14 cellular contexts compared by ENCODE assay signal in the genomic region with DNA sequence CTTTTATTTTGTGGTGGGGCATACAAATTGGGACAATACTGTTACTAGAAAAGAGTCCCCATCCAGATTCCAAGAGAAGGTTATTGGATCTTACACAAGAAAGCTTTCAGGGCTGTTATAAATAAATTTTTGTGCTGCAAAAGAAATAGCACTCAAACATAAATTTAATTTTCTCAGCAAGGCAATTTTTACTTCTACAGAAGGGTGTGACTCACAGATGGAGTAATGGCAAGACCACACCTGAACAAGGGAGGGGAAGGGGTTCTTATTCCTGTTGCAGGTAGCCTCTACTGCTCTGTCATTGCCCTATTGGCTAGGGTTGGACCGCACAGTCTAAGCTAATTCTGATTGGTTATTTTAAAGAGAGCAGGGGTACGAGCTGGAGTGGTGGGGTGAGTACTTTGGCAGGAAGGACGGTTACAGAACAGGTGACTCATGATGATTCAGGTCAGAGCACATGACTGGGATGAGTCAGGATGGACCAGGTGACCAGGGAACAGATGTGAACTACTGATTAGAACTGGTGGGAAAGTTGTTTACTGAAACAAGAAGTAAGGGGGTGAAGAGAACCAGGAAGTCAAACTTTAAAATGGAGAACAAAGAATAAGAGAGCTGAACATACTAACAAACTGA. TPM values are rescaled to one million over a fixed set of nuclear protein-coding genes. Genes with fewer than 3 reads are reported as not detected.
"Had no signal": no experiment of that assay in that cellular context is flagged by ENCODE, and none has a peak within 500 bp of the region (broad histone marks: within the 10 kb centered on the region; RNA-seq: fewer than 3 reads in every experiment).

No MANE protein-coding gene starts in this region.

- DNase-seq: activated effector memory CD4-positive, alpha-beta T cell treated with anti-CD3 and anti-CD28 coated beads, Interleukin-2, amount 50 U/mL, for 16 hours; activated T-cell treated with anti-CD3 and anti-CD28 coated beads, Interleukin-2, amount 50 U/mL, for 1 hour; brain microvascular endothelial cell; left cardiac atrium; mucosa of descending colon; natural killer cell; nucleus accumbens; right cardiac atrium; small intestine; transverse colon had no signal

- H3K27ac Mint-ChIP-seq: activated naive CD4-positive, alpha-beta T cell treated with anti-CD3 and anti-CD28 coated beads, Interleukin-2, amount 50 U/mL, for 72 hours; natural killer cell; stimulated activated effector memory CD8-positive, alpha-beta T cell treated with anti-CD3 and anti-CD28 coated beads, Interleukin-12 subunit alpha, Interleukin-12 subunit beta, amount 100 ng/mL, for 72 hours had no signal

- H3K4me1 ChIP-seq: transverse colon had no signal

- H3K4me3 ChIP-seq: lung, mucosa of descending colon, transverse colon had no signal

- H3K27ac ChIP-seq: brain microvascular endothelial cell, transverse colon had no signal

- H3K4me1 Mint-ChIP-seq: natural killer cell; stimulated activated effector memory CD8-positive, alpha-beta T cell treated with anti-CD3 and anti-CD28 coated beads, Interleukin-12 subunit alpha, Interleukin-12 subunit beta, amount 100 ng/mL, for 72 hours had no signal

- H3K27me3 ChIP-seq: brain microvascular endothelial cell, transverse colon had no signal

- H3K36me3 Mint-ChIP-seq: natural killer cell; stimulated activated effector memory CD8-positive, alpha-beta T cell treated with anti-CD3 and anti-CD28 coated beads, Interleukin-12 subunit alpha, Interleukin-12 subunit beta, amount 100 ng/mL, for 72 hours had no signal

- H3K4me3 Mint-ChIP-seq: natural killer cell; stimulated activated effector memory CD8-positive, alpha-beta T cell treated with anti-CD3 and anti-CD28 coated beads, Interleukin-12 subunit alpha, Interleukin-12 subunit beta, amount 100 ng/mL, for 72 hours had no signal

- ATAC-seq: activated CD4-positive, CD25-positive, alpha-beta regulatory T cell treated with anti-CD3 and anti-CD28 coated beads, Interleukin-2, amount 50 U/mL, for 24 hours; activated naive CD4-positive, alpha-beta T cell treated with anti-CD3 and anti-CD28 coated beads, Interleukin-2, amount 50 U/mL, for 72 hours; left cardiac atrium; mucosa of descending colon; natural killer cell; right cardiac atrium; stimulated activated effector memory CD8-positive, alpha-beta T cell treated with anti-CD3 and anti-CD28 coated beads, Interleukin-12 subunit alpha, Interleukin-12 subunit beta, amount 100 ng/mL, for 72 hours had no signal

- H3K36me3 ChIP-seq: brain microvascular endothelial cell, transverse colon had no signal

RNA-seq across cellular contexts. Expression of gene CNR1, which starts 41.1 kb away (rescaled TPM):
- total RNA-seq: activated naive CD4-positive, alpha-beta T cell treated with anti-CD3 and anti-CD28 coated beads, Interleukin-2, amount 50 U/mL, for 72 hours; natural killer cell had no signal
